ENCODE assay signal across 7 cellular contexts in the genomic region with DNA sequence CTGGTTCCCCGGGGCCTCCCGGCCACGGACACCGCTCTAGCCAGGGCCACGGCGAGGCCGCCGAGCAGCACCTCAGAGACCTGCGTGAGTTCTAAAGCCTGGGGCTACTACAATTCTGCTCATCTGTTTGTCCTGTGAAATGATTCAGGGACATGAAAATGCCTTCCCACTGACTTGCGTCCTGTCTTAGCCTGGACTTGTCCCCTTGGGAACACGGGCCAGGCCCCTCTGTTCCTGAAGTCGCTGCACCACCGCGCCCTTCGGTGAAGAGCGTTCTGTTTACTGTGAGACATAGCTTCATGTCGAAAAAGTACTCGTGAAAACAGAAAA. TPM values are rescaled to one million over a fixed set of nuclear protein-coding genes. Genes with fewer than 3 reads are reported as not detected.
DNase-seq lines count a peak whose midpoint lies in the region; ATAC-seq and TF ChIP-seq lines count a peak whose summit lies in the region.

No MANE protein-coding gene starts in this region.

- H3K4me3 Mint-ChIP-seq in activated CD4-positive, alpha-beta memory T cell treated with anti-CD3 and anti-CD28 coated beads, Interleukin-2, amount 10 ng/mL, durations not matched to agents 7 days and 5 days = peak overlapping the region; percentile 58

- H3K27me3 Mint-ChIP-seq in activated CD4-positive, alpha-beta memory T cell treated with anti-CD3 and anti-CD28 coated beads, Interleukin-2, amount 10 ng/mL, durations not matched to agents 7 days and 5 days = no peaks in the 10 kb centered on the region

- no peaks in the 10 kb centered on the region for H3F3A ChIP-seq in GM23248 (ENCODE audit: insufficient read depth)

- no peak for DNase-seq in GM23248
- DNase-seq in activated CD4-positive, alpha-beta memory T cell treated with anti-CD3 and anti-CD28 coated beads, Interleukin-2, amount 10 ng/mL, durations not matched to agents 7 days and 5 days = no peak
- DNase-seq in left ventricle myocardium inferior = no peak
- DNase-seq in skeletal muscle cell (ENCODE audit: low read depth) = no peak
- no peak for DNase-seq in SIG-M5 treated with dmso at 0.1 percent for 504 hours (lab: John Stamatoyannopoulos, UW; ENCODE audit: unreplicated experiment)

- H3K27ac Mint-ChIP-seq in activated CD4-positive, alpha-beta memory T cell treated with anti-CD3 and anti-CD28 coated beads, Interleukin-2, amount 10 ng/mL, durations not matched to agents 7 days and 5 days = peak overlapping the region; percentile 31

- H3K4me1 Mint-ChIP-seq in activated CD4-positive, alpha-beta memory T cell treated with anti-CD3 and anti-CD28 coated beads, Interleukin-2, amount 10 ng/mL, durations not matched to agents 7 days and 5 days = peaks cover 25% of the 10 kb centered on the region

- 41 to 51% methylated on average over 18 of the region's 18 CpGs for WGBS in GM23248 (ENCODE audit: low coverage in 1 of 2, low lambda C conversion rate in 2 of 2, missing lambda C conversion rate in 2 of 2), 2 experiments

- H3K4me3 ChIP-seq in GM23248 = peak overlapping the region; percentile 41
- H3K4me3 ChIP-seq in left ventricle myocardium inferior = peak overlapping the region; percentile 70
- H3K4me3 ChIP-seq in skeletal muscle cell (ENCODE audit: low read depth, low read length) = peak overlapping the region; percentile 32

- H3K9me3 ChIP-seq in GM23248 (ENCODE audit: low read depth) = no peaks in the 10 kb centered on the region
- no peaks in the 10 kb centered on the region for H3K9me3 ChIP-seq in left ventricle myocardium inferior (replicated peaks)

- H3K36me3 Mint-ChIP-seq in activated CD4-positive, alpha-beta memory T cell treated with anti-CD3 and anti-CD28 coated beads, Interleukin-2, amount 10 ng/mL, durations not matched to agents 7 days and 5 days (ENCODE audit: low read depth) = peaks cover 30% of the 10 kb centered on the region

- POLR2A ChIA-PET in activated CD4-positive, alpha-beta memory T cell treated with anti-CD3 and anti-CD28 coated beads, Interleukin-2, amount 10 ng/mL, durations not matched to agents 7 days and 5 days (lab: Charles Lee) = interaction anchor here (0.8 to 2.2 kb wide), 4 partner anchors 13 to 70 kb away, joined by 3 to 23 read pairs (median 11); a partner anchor contains a TSS

- H3K36me3 ChIP-seq in GM23248 (ENCODE audit: low read depth) (no peaks in the 10 kb centered on the region), left ventricle myocardium inferior (peaks cover 7% of the 10 kb centered on the region)

- peak overlapping the region; percentile 76 for H2AFZ ChIP-seq in GM23248

- no peak for TF ChIP-seq CTCF in left ventricle myocardium inferior (IDR thresholded peaks at IDR 0.05; ENCODE audit: borderline replicate concordance)

- peak overlapping the region; percentile 45 for H3K9ac ChIP-seq in GM23248

- in situ Hi-C loops in GM23248 (cut with MboI) = no loop called here

- CTCF ChIA-PET in activated CD4-positive, alpha-beta memory T cell treated with anti-CD3 and anti-CD28 coated beads, Interleukin-2, amount 10 ng/mL, durations not matched to agents 7 days and 5 days (lab: Charles Lee) = no interaction called here

- peak overlapping the region; percentile 46 for H3K4me2 ChIP-seq in GM23248 (ENCODE audit: unreplicated experiment)

- no peaks in the 10 kb centered on the region for H3K9me2 ChIP-seq in GM23248 (ENCODE audit: insufficient read depth)

- H3K79me2 ChIP-seq in GM23248 (ENCODE audit: insufficient read depth) = no peaks in the 10 kb centered on the region

- intact Hi-C loops in left ventricle myocardium inferior (cut with micrococcal nuclease) = no loop called here

- H3K9me3 Mint-ChIP-seq in activated CD4-positive, alpha-beta memory T cell treated with anti-CD3 and anti-CD28 coated beads, Interleukin-2, amount 10 ng/mL, durations not matched to agents 7 days and 5 days = no peaks in the 10 kb centered on the region

- ATAC-seq in HG02885 (IDR thresholded peaks at IDR 0.05; ENCODE audit: poor library complexity, unreplicated experiment) (no peak), HG02840 (IDR thresholded peaks at IDR 0.05; ENCODE audit: low FRiP score, unreplicated experiment) (no peak)

- peaks cover 21% of the 10 kb centered on the region for H3K4me1 ChIP-seq in GM23248 (ENCODE audit: insufficient read depth)
- H3K4me1 ChIP-seq in left ventricle myocardium inferior = peaks cover 34% of the 10 kb centered on the region

- H3K27me3 ChIP-seq in GM23248 (replicated peaks; ENCODE audit: insufficient read depth) = no peaks in the 10 kb centered on the region
- H3K27me3 ChIP-seq in left ventricle myocardium inferior (ENCODE audit: low read depth) = peaks cover 9% of the 10 kb centered on the region

- H4K20me1 ChIP-seq in GM23248 (ENCODE audit: insufficient read depth) = no peaks in the 10 kb centered on the region

- H3K27ac ChIP-seq in GM23248 (no peak overlapping the region), left ventricle myocardium inferior (replicated peaks) (peak overlapping the region; percentile 86)

RNA-seq across cellular contexts. Expression of a gene that starts 11.9 kb away (rescaled TPM):
- total RNA-seq in GM23248 (2014; rRNA removed; shearing (Covaris generic)) = 16.4 and 21.2 TPM in 2 replicates
- polyA plus RNA-seq in GM23248 (2016; fragmentation: Nextera tagmentation; extraction: Ambion mirVana) = 17.5 and 19.1 TPM in 2 replicates
- 10 to 100 TPM; 10.8 to 12.1 TPM for total RNA-seq in activated CD4-positive, alpha-beta memory T cell treated with anti-CD3 and anti-CD28 coated beads, Interleukin-2, amount 10 ng/mL, durations not matched to agents 7 days and 5 days
- 17.1 TPM for total RNA-seq in left ventricle myocardium inferior

RNA-seq across cellular contexts. Expression of a gene that starts 12.6 kb away (rescaled TPM):
- 56.1 and 64.1 TPM in 2 replicates for total RNA-seq in GM23248 (2014; rRNA removed; shearing (Covaris generic))
- polyA plus RNA-seq in GM23248 (2016; fragmentation: Nextera tagmentation; extraction: Ambion mirVana) = 30.9 and 32.7 TPM in 2 replicates
- 100 to 1,000 TPM; 109 to 121 TPM for total RNA-seq in activated CD4-positive, alpha-beta memory T cell treated with anti-CD3 and anti-CD28 coated beads, Interleukin-2, amount 10 ng/mL, durations not matched to agents 7 days and 5 days
- 58.8 TPM for total RNA-seq in left ventricle myocardium inferior

RNA-seq across cellular contexts. Expression of a gene that starts 25.6 kb away (rescaled TPM):
- 4.2 and 7.0 TPM in 2 replicates for total RNA-seq in GM23248 (2014; rRNA removed; shearing (Covaris generic))
- polyA plus RNA-seq in GM23248 (2016; fragmentation: Nextera tagmentation; extraction: Ambion mirVana) = 3.2 and 3.7 TPM in 2 replicates
- total RNA-seq in activated CD4-positive, alpha-beta memory T cell treated with anti-CD3 and anti-CD28 coated beads, Interleukin-2, amount 10 ng/mL, durations not matched to agents 7 days and 5 days = 10 to 100 TPM; 47.7 to 49.4 TPM
- 1.5 TPM for total RNA-seq in left ventricle myocardium inferior

RNA-seq across cellular contexts. Expression of a gene that starts 25.9 kb away (rescaled TPM):
- total RNA-seq in GM23248 (2014; rRNA removed; shearing (Covaris generic)) = 14.9 and 26.7 TPM in 2 replicates
- 21.8 and 23.8 TPM in 2 replicates for polyA plus RNA-seq in GM23248 (2016; fragmentation: Nextera tagmentation; extraction: Ambion mirVana)
- 10 to 100 TPM; 63.7 to 63.9 TPM for total RNA-seq in activated CD4-positive, alpha-beta memory T cell treated with anti-CD3 and anti-CD28 coated beads, Interleukin-2, amount 10 ng/mL, durations not matched to agents 7 days and 5 days
- 36.3 TPM for total RNA-seq in left ventricle myocardium inferior
